9 cellular contexts compared by ENCODE assay signal in genomic region chr7:23012797-23013714, GRCh38. TPM values are rescaled to one million over a fixed set of nuclear protein-coding genes. Genes with fewer than 3 reads are reported as not detected.
DNase-seq lines count a peak whose midpoint lies in the region; ATAC-seq and TF ChIP-seq lines count a peak whose summit lies in the region.
"Had no signal": no experiment of that assay in that cellular context is flagged by ENCODE, and none has a peak within 500 bp of the region (broad histone marks: within the 10 kb centered on the region; RNA-seq: fewer than 3 reads in every experiment).

No MANE protein-coding gene starts in this region.

- no peaks in the 10 kb centered on the region for H3K36me3 Mint-ChIP-seq in nephron progenitor cell (ENCODE audit: low read depth)

- H3K27me3 Mint-ChIP-seq in nephron progenitor cell (ENCODE audit: low read depth, poor library complexity) = no peaks in the 10 kb centered on the region
- H3K27me3 Mint-ChIP-seq: dendritic cell treated with granulocyte-macrophage colony-stimulating factor and Interleukin-4, amounts not matched to agents 40 ng/mL and 50 ng/mL, for 4 days had no signal

- no peak overlapping the region for H3K4me3 Mint-ChIP-seq in nephron progenitor cell

- TF ChIP-seq CTCF in nephron progenitor cell (IDR thresholded peaks at IDR 0.05) (no peak), GM13976 (IDR thresholded peaks at IDR 0.05; ENCODE audit: borderline replicate concordance, control extremely low read depth, extremely low read depth, insufficient read depth, missing control alignments) (no peak)

- no peaks in the 10 kb centered on the region for H3K9me3 Mint-ChIP-seq in nephron progenitor cell

- in situ Hi-C loops in GM13976 (cut with MboI; ENCODE audit: low sequenced_read_pairs, unreplicated experiment) = no loop called here

- H3K4me1 Mint-ChIP-seq in nephron progenitor cell = peaks cover 34% of the 10 kb centered on the region

- H3K27ac Mint-ChIP-seq in nephron progenitor cell = no peak overlapping the region
- H3K27ac Mint-ChIP-seq: dendritic cell treated with granulocyte-macrophage colony-stimulating factor and Interleukin-4, amounts not matched to agents 40 ng/mL and 50 ng/mL, for 4 days had no signal

- DNase-seq in NCI-H2081 (lab: John Stamatoyannopoulos, UW) (peak; percentile 31 to 44), NCI-H2081 treated with DMSO at 0.1 percent for 48 hours (lab: John Stamatoyannopoulos, UW) (no peak), HuH-7 (ENCODE audit: low spot score) (peak; percentile 26), UCSD-AML1 (lab: John Stamatoyannopoulos, UW; ENCODE audit: unreplicated experiment) (peak; percentile 22), nephron progenitor cell (peak; percentile 73), GM13976 (ENCODE audit: low spot score) (no peak)

- ATAC-seq in GM21447 (IDR thresholded peaks at IDR 0.05; ENCODE audit: unreplicated experiment) = peak; percentile 19
- peak; percentile 9 for ATAC-seq in esophagus mucosa

RNA-seq across cellular contexts. Expression of gene HYCC1, which starts 0.9 kb away (rescaled TPM):
- total RNA-seq in esophagus mucosa = 44.2 TPM

Comparison
In these comparisons a context has a peak if more than half of its experiments do, and no peak if none do; other contexts are left out.
1. DNase-seq: peak in NCI-H2081 (2 of 2), HuH-7 (single experiment), UCSD-AML1 (single experiment) and nephron progenitor cell (single experiment); none in NCI-H2081 treated with DMSO at 0.1 percent for 48 hours (single experiment) and GM13976 (single experiment).